In the genomic region with DNA sequence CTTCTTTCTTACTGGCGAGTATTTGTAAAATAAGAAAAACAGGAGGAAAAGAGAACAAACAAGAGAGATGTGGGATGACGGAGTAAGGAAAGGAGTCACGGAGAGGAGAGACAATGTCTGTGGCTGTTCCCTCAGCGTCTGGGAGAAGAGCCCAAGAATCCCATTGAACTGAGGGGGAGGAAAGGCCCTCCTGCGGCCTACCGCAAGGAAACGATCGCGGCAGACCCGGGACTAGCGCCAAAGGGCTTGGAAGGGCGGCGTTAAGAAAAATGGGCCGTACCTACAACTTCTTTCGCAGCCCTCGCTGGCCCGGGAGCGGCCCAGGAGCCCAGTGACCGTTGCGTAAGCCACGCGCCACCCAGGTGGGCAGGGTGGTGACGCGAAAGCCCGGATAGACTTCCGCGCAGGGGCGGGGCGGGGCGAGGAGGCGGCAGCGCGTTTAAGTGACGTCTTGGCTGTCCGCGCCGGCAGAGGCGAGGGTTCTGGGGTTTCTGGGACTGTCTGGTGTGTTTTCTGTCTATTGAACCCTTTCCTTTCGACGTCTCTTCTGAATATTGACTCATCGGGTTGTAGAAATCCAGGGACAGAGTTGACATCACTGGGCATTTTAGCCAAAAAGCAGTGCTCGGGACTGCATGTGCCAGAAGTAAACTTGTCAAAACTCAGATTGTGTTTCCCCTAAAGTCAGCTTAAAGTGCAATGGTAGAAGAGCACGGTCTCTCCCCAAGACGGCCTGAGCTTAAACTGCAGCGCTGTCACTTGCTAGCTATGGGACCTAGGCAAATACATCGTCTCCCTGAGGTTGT, we compare ENCODE assay signal across 1 cellular context.
TF ChIP-seq lines count a peak whose summit lies in the region.

A gene with protein sequence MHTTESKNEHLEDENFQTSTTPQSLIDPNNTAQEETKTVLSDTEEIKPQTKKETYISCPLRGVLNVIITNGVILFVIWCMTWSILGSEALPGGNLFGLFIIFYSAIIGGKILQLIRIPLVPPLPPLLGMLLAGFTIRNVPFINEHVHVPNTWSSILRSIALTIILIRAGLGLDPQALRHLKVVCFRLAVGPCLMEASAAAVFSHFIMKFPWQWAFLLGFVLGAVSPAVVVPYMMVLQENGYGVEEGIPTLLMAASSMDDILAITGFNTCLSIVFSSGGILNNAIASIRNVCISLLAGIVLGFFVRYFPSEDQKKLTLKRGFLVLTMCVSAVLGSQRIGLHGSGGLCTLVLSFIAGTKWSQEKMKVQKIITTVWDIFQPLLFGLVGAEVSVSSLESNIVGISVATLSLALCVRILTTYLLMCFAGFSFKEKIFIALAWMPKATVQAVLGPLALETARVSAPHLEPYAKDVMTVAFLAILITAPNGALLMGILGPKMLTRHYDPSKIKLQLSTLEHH (minus strand): TSS at position 387 of the 806 bp plus-strand sequence. CDS start 27,994 bp downstream, outside the sequence.

TF ChIP-seq in GM23338, 12 proteins besides CTCF, POLR2A, EP300 and RAD21 (continued from another document):
- no peak for TF ChIP-seq ZNF462 (CRISPR knock-in tag; IDR thresholded peaks at IDR 0.05)
- no peak for TF ChIP-seq STAT1 (IDR thresholded peaks at IDR 0.05; ENCODE audit: unreplicated experiment)
- no peak for TF ChIP-seq ZNF331 (CRISPR knock-in tag; IDR thresholded peaks at IDR 0.05; ENCODE audit: low read depth)
- TF ChIP-seq ETS1 (IDR thresholded peaks at IDR 0.05) = 0 out of 2 replicates have a peak, but pooled peaks have one; percentile 59
- TF ChIP-seq REST (IDR thresholded peaks at IDR 0.05; ENCODE audit: unreplicated experiment) = no peak
- TF ChIP-seq EZH2phosphoT487 (IDR thresholded peaks at IDR 0.05; ENCODE audit: unreplicated experiment) = no peak
- no peak for TF ChIP-seq ZNF114 (CRISPR knock-in tag; IDR thresholded peaks at IDR 0.05)
- TF ChIP-seq EZH2 (IDR thresholded peaks at IDR 0.05; ENCODE audit: low read depth, unreplicated experiment) = no peak
- TF ChIP-seq NANOG (IDR thresholded peaks at IDR 0.05; ENCODE audit: borderline replicate concordance) = no peak
- TF ChIP-seq POLR2AphosphoS5 (IDR thresholded peaks at IDR 0.05; ENCODE audit: low read depth) = peak; percentile 85
- peak; percentile 97 for TF ChIP-seq CREB1 (CRISPR knock-in tag; IDR thresholded peaks at IDR 0.05; ENCODE audit: low read depth)
